7 cellular contexts compared by ENCODE assay signal in genomic region chr3:189493271-189493670, GRCh38.
"Had no signal": no experiment of that assay in that cellular context is flagged by ENCODE, and none has a peak within 500 bp of the region (broad histone marks: within the 10 kb centered on the region; RNA-seq: fewer than 3 reads in every experiment).

No MANE protein-coding gene starts in this region.

- H3K9me3 Mint-ChIP-seq: GM23338, H9 had no signal

- H3K4me1 Mint-ChIP-seq: GM23338 had no signal

- FAIRE-seq: H1, H54, HTR-8/SVneo had no signal

- H3K4me3 ChIP-seq: GM23338 had no signal

- H3K4me3 Mint-ChIP-seq: GM23338, H9 had no signal

- H3K4me2 ChIP-seq: GM23338 had no signal

- DNase-seq: H9, HCEC 1CT, IMR-90 had no signal

- H3K27ac Mint-ChIP-seq: GM23338, H9 had no signal

- ATAC-seq: GM23338 had no signal

- H2AFZ ChIP-seq: GM23338 had no signal
